1 cellular context compared by ENCODE assay signal in genomic region chr10:103780242-103781149, GRCh38.
A peak's percentile ranks its signal among the peaks of the same experiment; 100 is the strongest.
TF ChIP-seq lines count a peak whose summit lies in the region.

No MANE protein-coding gene starts in this region.

TF ChIP-seq in HepG2, 621 proteins besides CTCF, POLR2A, EP300 and RAD21:
- TF ChIP-seq ZNF687 (CRISPR knock-in tag; IDR thresholded peaks at IDR 0.05) (peak; percentile 31; the same call in 1 of the 2 replicates), ZNF143 (CRISPR knock-in tag; IDR thresholded peaks at IDR 0.05) (no peak), SP140L (CRISPR knock-in tag; IDR thresholded peaks at IDR 0.05; ENCODE audit: borderline replicate concordance) (no peak), ATF1 (CRISPR knock-in tag; IDR thresholded peaks at IDR 0.05) (no peak), MXD1 (CRISPR knock-in tag; IDR thresholded peaks at IDR 0.05) (no peak)
